Comparison of ENCODE assay signal across 8 cellular contexts in the genomic region with DNA sequence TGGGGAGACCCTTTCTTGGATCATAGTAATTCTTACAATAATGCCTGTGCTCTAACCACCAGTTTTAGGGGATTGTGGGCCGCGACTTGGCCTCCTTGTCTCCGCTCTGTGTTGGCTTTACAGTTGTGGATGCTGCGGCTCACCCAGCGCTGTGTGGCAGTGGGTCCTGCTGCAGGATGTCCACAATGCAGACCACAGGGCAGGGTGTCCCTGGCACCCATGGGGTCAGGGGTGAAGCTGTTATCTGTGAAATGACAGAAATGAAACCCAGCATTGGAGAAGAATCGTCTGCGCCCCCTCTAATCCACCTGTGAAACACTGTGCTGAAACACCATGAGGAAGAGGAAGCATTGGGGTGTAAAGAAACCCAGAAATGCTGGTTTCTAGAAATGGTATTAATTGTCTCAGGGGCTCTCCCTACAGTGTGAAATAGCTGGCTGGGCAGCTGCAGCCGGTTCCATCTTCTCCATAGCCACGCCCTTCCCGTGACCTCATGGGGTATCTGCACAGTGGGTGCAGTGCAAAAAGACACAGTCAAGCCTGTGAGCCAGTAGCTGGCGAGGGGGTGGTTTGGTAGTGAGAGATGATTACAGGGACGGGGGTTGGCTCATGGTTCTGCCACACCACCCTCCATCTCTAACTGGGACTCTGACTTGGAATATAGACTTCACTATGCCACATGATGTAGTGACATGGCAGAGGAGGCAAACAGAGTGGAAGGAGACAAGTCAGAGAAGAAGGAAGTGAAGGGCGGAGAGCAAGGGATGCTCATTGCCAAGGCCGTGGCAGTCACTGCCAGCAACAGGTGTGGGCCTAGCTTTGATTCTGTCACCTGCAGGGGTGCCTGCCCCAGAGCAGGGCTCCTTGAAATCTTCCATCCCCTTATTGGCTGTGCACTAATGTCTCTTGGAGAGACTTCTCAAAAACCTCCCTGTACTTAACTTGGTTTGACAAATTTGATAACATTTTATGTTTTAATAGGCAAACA. TPM values are rescaled to one million over a fixed set of nuclear protein-coding genes. Genes with fewer than 3 reads are reported as not detected.
DNase-seq lines count a peak whose midpoint lies in the region; ATAC-seq, FAIRE-seq and TF ChIP-seq lines count a peak whose summit lies in the region.
"Had no signal": no experiment of that assay in that cellular context is flagged by ENCODE, and none has a peak within 500 bp of the region (broad histone marks: within the 10 kb centered on the region; RNA-seq: fewer than 3 reads in every experiment).

No MANE protein-coding gene starts in this region.

- no peaks in the 10 kb centered on the region for H3K9me3 ChIP-seq in kidney (ENCODE audit: control insufficient read depth in 1 of 2, low read length in 2 of 2)
- H3K9me3 ChIP-seq in vagina, result no peaks in the 10 kb centered on the region

- peaks cover 5 to 13% of the 10 kb centered on the region in 2 donors for H3K4me1 ChIP-seq in kidney (ENCODE audit: control insufficient read depth in 1 of 2, insufficient read depth in 1 of 2, low read depth in 1 of 2, low read length in 2 of 2)
- H3K4me1 ChIP-seq in vagina, result peaks cover 54% of the 10 kb centered on the region

- FAIRE-seq in kidney (lab: Jason Lieb, UNC), result no peak

- no peak overlapping the region for H3K27ac ChIP-seq in kidney (ENCODE audit: low read depth in 2 of 2, low read length in 2 of 2)
- no peak overlapping the region for H3K27ac ChIP-seq in vagina
- H3K27ac ChIP-seq: SK-N-MC had no signal

- TF ChIP-seq CTCF in kidney (IDR thresholded peaks at IDR 0.05; ENCODE audit: borderline replicate concordance, extremely low read depth, insufficient read depth) (no peak), vagina (IDR thresholded peaks at IDR 0.05) (no peak)

- peak; percentile 60 for ATAC-seq in GM19328 (IDR thresholded peaks at IDR 0.05; ENCODE audit: unreplicated experiment)
- peak; percentile 71 for ATAC-seq in HG03045 (IDR thresholded peaks at IDR 0.05; ENCODE audit: unreplicated experiment)

- H3K36me3 ChIP-seq in kidney (ENCODE audit: control insufficient read depth in 1 of 2, insufficient read depth in 2 of 2, low read length in 2 of 2) (no peaks in the 10 kb centered on the region), vagina (no peaks in the 10 kb centered on the region)

- no peak for TF ChIP-seq POLR2A in vagina (IDR thresholded peaks at IDR 0.05)

- H3K4me3 ChIP-seq in kidney (ENCODE audit: low read length in 2 of 2) (no peak overlapping the region), vagina (no peak overlapping the region)
- H3K4me3 ChIP-seq: SK-N-MC had no signal

- H3K9ac ChIP-seq in kidney (ENCODE audit: low read length in 2 of 2), result no peak overlapping the region

- H3K27me3 ChIP-seq in vagina, result no peaks in the 10 kb centered on the region

- intact Hi-C loops in kidney (cut with DNase I), result no loop called here
- intact Hi-C loops in vagina (cut with DNase I), result no loop called here

- DNase-seq in activated CD4-positive, CD25-positive, alpha-beta regulatory T cell (lab: John Stamatoyannopoulos, UW), result peak; percentile 21 to 48 (median 36)
- DNase-seq in kidney, result peak; percentile 61
- DNase-seq in vagina (ENCODE audit: extremely low spot score in 2 of 2), result peak; percentile 52 to 71
- no peak for DNase-seq in NOMO-1 (lab: John Stamatoyannopoulos, UW; ENCODE audit: unreplicated experiment in 2 of 2)
- DNase-seq in GM19238 (ENCODE audit: insufficient read length, low spot score), result no peak

RNA-seq across cellular contexts. Expression of gene INPP4A, which starts 16.2 kb away (rescaled TPM):
- total RNA-seq in kidney, result 27.9 TPM
- polyA plus RNA-seq in kidney (ENCODE audit: insufficient read depth, low read depth, low replicate concordance), result 4.1 TPM
- total RNA-seq in vagina, result 38.1 TPM

Comparison
In these comparisons a context has a peak if more than half of its experiments do, and no peak if none do; other contexts are left out.
1. DNase-seq: peak in activated CD4-positive, CD25-positive, alpha-beta regulatory T cell (4 of 4), kidney (single experiment) and vagina (2 of 2); none in NOMO-1 (0 of 2) and GM19238 (single experiment).